ENCODE assay signal across 1 cellular context in the genomic region with DNA sequence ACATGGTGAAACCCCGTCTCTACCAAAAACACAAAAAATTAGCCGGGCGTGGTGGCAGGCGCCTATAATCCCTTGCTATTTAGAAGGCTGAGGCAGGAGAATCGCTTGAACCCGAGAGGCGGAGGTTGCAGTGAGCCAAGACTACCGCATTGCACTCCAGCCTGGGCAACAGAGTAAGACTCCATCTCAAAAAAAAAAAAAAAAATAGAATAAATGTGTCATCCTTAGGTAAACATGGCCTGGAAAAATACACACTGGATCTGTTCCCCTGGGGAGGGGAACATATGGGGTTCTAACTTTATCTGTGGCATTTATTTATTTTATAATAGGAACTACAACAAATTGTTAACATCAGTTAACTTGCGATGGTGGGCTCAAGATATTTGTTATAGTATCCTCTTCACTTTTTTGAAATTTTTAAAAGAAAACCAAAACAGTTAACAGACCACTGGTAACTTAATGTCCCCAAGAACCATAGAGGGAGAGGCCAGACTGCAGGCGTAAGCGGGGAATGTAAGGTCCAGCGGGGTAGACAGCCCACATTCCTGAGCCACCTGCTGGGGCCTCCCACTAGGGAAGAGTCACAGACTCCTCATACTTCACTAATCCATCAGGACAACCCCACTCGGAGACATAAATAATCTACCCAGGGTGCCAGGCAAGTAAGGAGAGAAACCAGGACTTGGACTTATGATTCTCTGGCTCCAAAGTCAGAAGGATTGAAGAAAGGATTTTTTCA.
TF ChIP-seq lines count a peak whose summit lies in the region.

No MANE protein-coding gene starts in this region.

TF ChIP-seq in HepG2, 621 proteins besides CTCF, POLR2A, EP300 and RAD21 (continued from another document):
- TF ChIP-seq, protein P1, sequence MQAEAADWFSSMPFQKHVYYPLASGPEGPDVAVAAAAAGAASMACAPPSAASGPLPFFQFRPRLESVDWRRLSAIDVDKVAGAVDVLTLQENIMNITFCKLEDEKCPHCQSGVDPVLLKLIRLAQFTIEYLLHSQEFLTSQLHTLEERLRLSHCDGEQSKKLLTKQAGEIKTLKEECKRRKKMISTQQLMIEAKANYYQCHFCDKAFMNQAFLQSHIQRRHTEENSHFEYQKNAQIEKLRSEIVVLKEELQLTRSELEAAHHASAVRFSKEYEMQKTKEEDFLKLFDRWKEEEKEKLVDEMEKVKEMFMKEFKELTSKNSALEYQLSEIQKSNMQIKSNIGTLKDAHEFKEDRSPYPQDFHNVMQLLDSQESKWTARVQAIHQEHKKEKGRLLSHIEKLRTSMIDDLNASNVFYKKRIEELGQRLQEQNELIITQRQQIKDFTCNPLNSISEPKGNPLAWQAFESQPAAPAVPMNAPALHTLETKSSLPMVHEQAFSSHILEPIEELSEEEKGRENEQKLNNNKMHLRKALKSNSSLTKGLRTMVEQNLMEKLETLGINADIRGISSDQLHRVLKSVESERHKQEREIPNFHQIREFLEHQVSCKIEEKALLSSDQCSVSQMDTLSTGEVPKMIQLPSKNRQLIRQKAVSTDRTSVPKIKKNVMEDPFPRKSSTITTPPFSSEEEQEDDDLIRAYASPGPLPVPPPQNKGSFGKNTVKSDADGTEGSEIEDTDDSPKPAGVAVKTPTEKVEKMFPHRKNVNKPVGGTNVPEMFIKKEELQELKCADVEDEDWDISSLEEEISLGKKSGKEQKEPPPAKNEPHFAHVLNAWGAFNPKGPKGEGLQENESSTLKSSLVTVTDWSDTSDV (CRISPR knock-in tag; IDR thresholded peaks at IDR 0.05): no peak
- TF ChIP-seq FOXA3 (CRISPR knock-in tag; IDR thresholded peaks at IDR 0.05) (peak; percentile 83; the same call in 1 of the 2 replicates), ZNF234 (CRISPR knock-in tag; conservative IDR thresholded peaks at IDR 0.05) (no peak), SALL1 (CRISPR knock-in tag; IDR thresholded peaks at IDR 0.05) (peak; percentile 4; the same call in 1 of the 2 replicates), NR2F2 (IDR thresholded peaks at IDR 0.05; ENCODE audit: borderline replicate concordance, low read depth) (no peak), ZNF20 (CRISPR knock-in tag; IDR thresholded peaks at IDR 0.05) (0 out of 2 replicates have a peak, but pooled peaks have one; percentile 22), TEAD3 (CRISPR knock-in tag; optimal IDR thresholded peaks at IDR 0.05; ENCODE audit: borderline replicate concordance) (peak; percentile 79), NR3C1 (CRISPR knock-in tag; IDR thresholded peaks at IDR 0.05) (no peak), TP53 (CRISPR knock-in tag; conservative IDR thresholded peaks at IDR 0.05) (0 out of 2 replicates have a peak, but pooled peaks have one; percentile 26), POGZ (CRISPR knock-in tag; IDR thresholded peaks at IDR 0.05) (peak; percentile 54; the same call in 1 of the 2 replicates), THAP11 (CRISPR knock-in tag; IDR thresholded peaks at IDR 0.05) (no peak), ZBTB38 (CRISPR knock-in tag; IDR thresholded peaks at IDR 0.05) (peak; percentile 66; the same call in 1 of the 2 replicates), NFYC (CRISPR knock-in tag; IDR thresholded peaks at IDR 0.05) (no peak), ZNF207 (IDR thresholded peaks at IDR 0.05; ENCODE audit: borderline replicate concordance) (no peak), SMAD9 (CRISPR knock-in tag; IDR thresholded peaks at IDR 0.05) (no peak), ZSCAN22 (CRISPR knock-in tag; IDR thresholded peaks at IDR 0.05) (no peak), HES4 (CRISPR knock-in tag; IDR thresholded peaks at IDR 0.05; ENCODE audit: borderline replicate concordance) (no peak), ZNF605 (CRISPR knock-in tag; IDR thresholded peaks at IDR 0.05) (0 out of 2 replicates have a peak, but pooled peaks have one; percentile 16), PAF1 (CRISPR knock-in tag; IDR thresholded peaks at IDR 0.05) (no peak), ZNF501 (CRISPR knock-in tag; IDR thresholded peaks at IDR 0.05) (peak; percentile 20; the same call in 1 of the 2 replicates)
- TF ChIP-seq, protein P2, sequence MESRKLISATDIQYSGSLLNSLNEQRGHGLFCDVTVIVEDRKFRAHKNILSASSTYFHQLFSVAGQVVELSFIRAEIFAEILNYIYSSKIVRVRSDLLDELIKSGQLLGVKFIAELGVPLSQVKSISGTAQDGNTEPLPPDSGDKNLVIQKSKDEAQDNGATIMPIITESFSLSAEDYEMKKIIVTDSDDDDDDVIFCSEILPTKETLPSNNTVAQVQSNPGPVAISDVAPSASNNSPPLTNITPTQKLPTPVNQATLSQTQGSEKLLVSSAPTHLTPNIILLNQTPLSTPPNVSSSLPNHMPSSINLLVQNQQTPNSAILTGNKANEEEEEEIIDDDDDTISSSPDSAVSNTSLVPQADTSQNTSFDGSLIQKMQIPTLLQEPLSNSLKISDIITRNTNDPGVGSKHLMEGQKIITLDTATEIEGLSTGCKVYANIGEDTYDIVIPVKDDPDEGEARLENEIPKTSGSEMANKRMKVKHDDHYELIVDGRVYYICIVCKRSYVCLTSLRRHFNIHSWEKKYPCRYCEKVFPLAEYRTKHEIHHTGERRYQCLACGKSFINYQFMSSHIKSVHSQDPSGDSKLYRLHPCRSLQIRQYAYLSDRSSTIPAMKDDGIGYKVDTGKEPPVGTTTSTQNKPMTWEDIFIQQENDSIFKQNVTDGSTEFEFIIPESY (CRISPR knock-in tag; IDR thresholded peaks at IDR 0.05): peak; percentile 98
- TF ChIP-seq, protein P3, sequence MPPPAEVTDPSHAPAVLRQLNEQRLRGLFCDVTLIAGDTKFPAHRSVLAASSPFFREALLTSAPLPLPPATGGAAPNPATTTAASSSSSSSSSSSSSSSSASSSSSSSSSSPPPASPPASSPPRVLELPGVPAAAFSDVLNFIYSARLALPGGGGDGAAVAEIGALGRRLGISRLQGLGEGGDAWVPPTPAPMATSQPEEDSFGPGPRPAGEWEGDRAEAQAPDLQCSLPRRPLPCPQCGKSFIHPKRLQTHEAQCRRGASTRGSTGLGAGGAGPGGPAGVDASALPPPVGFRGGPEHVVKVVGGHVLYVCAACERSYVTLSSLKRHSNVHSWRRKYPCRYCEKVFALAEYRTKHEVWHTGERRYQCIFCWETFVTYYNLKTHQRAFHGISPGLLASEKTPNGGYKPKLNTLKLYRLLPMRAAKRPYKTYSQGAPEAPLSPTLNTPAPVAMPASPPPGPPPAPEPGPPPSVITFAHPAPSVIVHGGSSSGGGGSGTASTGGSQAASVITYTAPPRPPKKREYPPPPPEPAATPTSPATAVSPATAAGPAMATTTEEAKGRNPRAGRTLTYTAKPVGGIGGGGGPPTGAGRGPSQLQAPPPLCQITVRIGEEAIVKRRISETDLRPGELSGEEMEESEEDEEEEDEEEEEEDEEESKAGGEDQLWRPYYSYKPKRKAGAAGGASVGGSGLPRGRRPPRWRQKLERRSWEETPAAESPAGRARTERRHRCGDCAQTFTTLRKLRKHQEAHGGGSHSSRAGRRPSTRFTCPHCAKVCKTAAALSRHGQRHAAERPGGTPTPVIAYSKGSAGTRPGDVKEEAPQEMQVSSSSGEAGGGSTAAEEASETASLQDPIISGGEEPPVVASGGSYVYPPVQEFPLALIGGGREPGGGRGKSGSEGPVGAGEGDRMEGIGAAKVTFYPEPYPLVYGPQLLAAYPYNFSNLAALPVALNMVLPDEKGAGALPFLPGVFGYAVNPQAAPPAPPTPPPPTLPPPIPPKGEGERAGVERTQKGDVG (CRISPR knock-in tag; IDR thresholded peaks at IDR 0.05; ENCODE audit: borderline replicate concordance): peak; percentile 70; the same call in 1 of the 2 replicates
- TF ChIP-seq, protein P4, sequence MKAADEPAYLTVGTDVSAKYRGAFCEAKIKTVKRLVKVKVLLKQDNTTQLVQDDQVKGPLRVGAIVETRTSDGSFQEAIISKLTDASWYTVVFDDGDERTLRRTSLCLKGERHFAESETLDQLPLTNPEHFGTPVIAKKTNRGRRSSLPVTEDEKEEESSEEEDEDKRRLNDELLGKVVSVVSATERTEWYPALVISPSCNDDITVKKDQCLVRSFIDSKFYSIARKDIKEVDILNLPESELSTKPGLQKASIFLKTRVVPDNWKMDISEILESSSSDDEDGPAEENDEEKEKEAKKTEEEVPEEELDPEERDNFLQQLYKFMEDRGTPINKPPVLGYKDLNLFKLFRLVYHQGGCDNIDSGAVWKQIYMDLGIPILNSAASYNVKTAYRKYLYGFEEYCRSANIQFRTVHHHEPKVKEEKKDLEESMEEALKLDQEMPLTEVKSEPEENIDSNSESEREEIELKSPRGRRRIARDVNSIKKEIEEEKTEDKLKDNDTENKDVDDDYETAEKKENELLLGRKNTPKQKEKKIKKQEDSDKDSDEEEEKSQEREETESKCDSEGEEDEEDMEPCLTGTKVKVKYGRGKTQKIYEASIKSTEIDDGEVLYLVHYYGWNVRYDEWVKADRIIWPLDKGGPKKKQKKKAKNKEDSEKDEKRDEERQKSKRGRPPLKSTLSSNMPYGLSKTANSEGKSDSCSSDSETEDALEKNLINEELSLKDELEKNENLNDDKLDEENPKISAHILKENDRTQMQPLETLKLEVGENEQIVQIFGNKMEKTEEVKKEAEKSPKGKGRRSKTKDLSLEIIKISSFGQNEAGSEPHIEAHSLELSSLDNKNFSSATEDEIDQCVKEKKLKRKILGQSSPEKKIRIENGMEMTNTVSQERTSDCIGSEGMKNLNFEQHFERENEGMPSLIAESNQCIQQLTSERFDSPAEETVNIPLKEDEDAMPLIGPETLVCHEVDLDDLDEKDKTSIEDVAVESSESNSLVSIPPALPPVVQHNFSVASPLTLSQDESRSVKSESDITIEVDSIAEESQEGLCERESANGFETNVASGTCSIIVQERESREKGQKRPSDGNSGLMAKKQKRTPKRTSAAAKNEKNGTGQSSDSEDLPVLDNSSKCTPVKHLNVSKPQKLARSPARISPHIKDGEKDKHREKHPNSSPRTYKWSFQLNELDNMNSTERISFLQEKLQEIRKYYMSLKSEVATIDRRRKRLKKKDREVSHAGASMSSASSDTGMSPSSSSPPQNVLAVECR (CRISPR knock-in tag; IDR thresholded peaks at IDR 0.05; ENCODE audit: borderline replicate concordance): no peak
- TF ChIP-seq, protein P5, sequence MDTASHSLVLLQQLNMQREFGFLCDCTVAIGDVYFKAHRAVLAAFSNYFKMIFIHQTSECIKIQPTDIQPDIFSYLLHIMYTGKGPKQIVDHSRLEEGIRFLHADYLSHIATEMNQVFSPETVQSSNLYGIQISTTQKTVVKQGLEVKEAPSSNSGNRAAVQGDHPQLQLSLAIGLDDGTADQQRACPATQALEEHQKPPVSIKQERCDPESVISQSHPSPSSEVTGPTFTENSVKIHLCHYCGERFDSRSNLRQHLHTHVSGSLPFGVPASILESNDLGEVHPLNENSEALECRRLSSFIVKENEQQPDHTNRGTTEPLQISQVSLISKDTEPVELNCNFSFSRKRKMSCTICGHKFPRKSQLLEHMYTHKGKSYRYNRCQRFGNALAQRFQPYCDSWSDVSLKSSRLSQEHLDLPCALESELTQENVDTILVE (CRISPR knock-in tag; IDR thresholded peaks at IDR 0.05): no peak
- TF ChIP-seq, protein P6, sequence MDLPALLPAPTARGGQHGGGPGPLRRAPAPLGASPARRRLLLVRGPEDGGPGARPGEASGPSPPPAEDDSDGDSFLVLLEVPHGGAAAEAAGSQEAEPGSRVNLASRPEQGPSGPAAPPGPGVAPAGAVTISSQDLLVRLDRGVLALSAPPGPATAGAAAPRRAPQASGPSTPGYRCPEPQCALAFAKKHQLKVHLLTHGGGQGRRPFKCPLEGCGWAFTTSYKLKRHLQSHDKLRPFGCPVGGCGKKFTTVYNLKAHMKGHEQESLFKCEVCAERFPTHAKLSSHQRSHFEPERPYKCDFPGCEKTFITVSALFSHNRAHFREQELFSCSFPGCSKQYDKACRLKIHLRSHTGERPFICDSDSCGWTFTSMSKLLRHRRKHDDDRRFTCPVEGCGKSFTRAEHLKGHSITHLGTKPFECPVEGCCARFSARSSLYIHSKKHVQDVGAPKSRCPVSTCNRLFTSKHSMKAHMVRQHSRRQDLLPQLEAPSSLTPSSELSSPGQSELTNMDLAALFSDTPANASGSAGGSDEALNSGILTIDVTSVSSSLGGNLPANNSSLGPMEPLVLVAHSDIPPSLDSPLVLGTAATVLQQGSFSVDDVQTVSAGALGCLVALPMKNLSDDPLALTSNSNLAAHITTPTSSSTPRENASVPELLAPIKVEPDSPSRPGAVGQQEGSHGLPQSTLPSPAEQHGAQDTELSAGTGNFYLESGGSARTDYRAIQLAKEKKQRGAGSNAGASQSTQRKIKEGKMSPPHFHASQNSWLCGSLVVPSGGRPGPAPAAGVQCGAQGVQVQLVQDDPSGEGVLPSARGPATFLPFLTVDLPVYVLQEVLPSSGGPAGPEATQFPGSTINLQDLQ (CRISPR knock-in tag; IDR thresholded peaks at IDR 0.05): no peak
- TF ChIP-seq, protein P7, sequence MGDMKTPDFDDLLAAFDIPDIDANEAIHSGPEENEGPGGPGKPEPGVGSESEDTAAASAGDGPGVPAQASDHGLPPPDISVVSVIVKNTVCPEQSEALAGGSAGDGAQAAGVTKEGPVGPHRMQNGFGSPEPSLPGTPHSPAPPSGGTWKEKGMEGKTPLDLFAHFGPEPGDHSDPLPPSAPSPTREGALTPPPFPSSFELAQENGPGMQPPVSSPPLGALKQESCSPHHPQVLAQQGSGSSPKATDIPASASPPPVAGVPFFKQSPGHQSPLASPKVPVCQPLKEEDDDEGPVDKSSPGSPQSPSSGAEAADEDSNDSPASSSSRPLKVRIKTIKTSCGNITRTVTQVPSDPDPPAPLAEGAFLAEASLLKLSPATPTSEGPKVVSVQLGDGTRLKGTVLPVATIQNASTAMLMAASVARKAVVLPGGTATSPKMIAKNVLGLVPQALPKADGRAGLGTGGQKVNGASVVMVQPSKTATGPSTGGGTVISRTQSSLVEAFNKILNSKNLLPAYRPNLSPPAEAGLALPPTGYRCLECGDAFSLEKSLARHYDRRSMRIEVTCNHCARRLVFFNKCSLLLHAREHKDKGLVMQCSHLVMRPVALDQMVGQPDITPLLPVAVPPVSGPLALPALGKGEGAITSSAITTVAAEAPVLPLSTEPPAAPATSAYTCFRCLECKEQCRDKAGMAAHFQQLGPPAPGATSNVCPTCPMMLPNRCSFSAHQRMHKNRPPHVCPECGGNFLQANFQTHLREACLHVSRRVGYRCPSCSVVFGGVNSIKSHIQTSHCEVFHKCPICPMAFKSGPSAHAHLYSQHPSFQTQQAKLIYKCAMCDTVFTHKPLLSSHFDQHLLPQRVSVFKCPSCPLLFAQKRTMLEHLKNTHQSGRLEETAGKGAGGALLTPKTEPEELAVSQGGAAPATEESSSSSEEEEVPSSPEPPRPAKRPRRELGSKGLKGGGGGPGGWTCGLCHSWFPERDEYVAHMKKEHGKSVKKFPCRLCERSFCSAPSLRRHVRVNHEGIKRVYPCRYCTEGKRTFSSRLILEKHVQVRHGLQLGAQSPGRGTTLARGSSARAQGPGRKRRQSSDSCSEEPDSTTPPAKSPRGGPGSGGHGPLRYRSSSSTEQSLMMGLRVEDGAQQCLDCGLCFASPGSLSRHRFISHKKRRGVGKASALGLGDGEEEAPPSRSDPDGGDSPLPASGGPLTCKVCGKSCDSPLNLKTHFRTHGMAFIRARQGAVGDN (CRISPR knock-in tag; IDR thresholded peaks at IDR 0.05): 0 out of 2 replicates have a peak, but pooled peaks have one; percentile 39
- TF ChIP-seq, protein P8, sequence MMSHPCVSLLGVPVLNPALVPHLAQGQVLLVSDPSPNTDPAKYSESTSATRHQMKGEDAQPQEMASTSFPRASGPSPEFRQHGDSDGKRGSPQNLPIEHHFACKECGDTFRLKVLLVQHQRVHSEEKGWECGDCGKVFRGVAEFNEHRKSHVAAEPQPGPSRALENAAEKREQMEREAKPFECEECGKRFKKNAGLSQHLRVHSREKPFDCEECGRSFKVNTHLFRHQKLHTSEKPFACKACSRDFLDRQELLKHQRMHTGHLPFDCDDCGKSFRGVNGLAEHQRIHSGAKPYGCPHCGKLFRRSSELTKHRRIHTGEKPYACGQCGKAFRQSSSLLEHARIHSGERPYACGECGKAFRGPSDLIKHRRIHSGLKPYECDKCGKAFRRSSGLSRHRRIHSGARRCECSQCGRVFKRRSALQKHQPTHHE (CRISPR knock-in tag; IDR thresholded peaks at IDR 0.05; ENCODE audit: borderline replicate concordance): no peak
